In the genomic region with DNA sequence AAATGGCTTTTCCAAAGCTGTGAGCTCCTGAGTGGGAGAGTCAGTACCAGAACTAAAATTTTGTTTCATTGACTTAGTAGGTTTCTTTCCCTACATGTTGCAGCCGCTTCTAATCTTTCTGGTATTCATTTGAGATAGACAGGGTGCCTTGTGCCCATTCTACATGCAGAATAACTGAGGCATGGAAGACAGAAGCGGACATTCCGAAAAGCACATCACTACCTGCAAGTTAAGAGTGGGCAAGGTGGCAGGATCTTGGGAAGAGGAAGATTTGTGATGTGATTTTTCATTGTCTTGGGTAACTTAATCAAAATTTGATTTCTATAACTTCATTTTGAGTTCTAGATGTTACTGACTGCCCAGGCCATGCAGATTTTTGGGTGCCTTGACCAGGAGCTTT, we compare ENCODE assay signal across 1 cellular context.
TF ChIP-seq lines count a peak whose summit lies in the region.

No MANE protein-coding gene starts in this region.

TF ChIP-seq in neural cell, 6 proteins besides CTCF, POLR2A, EP300 and RAD21:
- TF ChIP-seq POLR2AphosphoS5 (IDR thresholded peaks at IDR 0.05) = no peak
- TF ChIP-seq MXI1 (conservative IDR thresholded peaks at IDR 0.05; ENCODE audit: poor library complexity, severe bottlenecking) = no peak
- no peak for TF ChIP-seq TAF1 (IDR thresholded peaks at IDR 0.05; ENCODE audit: low read depth)
- TF ChIP-seq, protein P1, sequence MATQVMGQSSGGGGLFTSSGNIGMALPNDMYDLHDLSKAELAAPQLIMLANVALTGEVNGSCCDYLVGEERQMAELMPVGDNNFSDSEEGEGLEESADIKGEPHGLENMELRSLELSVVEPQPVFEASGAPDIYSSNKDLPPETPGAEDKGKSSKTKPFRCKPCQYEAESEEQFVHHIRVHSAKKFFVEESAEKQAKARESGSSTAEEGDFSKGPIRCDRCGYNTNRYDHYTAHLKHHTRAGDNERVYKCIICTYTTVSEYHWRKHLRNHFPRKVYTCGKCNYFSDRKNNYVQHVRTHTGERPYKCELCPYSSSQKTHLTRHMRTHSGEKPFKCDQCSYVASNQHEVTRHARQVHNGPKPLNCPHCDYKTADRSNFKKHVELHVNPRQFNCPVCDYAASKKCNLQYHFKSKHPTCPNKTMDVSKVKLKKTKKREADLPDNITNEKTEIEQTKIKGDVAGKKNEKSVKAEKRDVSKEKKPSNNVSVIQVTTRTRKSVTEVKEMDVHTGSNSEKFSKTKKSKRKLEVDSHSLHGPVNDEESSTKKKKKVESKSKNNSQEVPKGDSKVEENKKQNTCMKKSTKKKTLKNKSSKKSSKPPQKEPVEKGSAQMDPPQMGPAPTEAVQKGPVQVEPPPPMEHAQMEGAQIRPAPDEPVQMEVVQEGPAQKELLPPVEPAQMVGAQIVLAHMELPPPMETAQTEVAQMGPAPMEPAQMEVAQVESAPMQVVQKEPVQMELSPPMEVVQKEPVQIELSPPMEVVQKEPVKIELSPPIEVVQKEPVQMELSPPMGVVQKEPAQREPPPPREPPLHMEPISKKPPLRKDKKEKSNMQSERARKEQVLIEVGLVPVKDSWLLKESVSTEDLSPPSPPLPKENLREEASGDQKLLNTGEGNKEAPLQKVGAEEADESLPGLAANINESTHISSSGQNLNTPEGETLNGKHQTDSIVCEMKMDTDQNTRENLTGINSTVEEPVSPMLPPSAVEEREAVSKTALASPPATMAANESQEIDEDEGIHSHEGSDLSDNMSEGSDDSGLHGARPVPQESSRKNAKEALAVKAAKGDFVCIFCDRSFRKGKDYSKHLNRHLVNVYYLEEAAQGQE (IDR thresholded peaks at IDR 0.05; ENCODE audit: borderline replicate concordance) = no peak
- TF ChIP-seq EZH2 (IDR thresholded peaks at IDR 0.05; ENCODE audit: borderline replicate concordance, insufficient read depth, low read length, poor library complexity, severe bottlenecking) = no peak
- TF ChIP-seq SMC3 (conservative IDR thresholded peaks at IDR 0.05; ENCODE audit: poor library complexity) = no peak
